Comparison of ENCODE assay signal across 27 cellular contexts in genomic region chrX:127519323-127519722, GRCh38.
"Had no signal": no experiment of that assay in that cellular context is flagged by ENCODE, and none has a peak within 500 bp of the region (broad histone marks: within the 10 kb centered on the region; RNA-seq: fewer than 3 reads in every experiment).

No MANE protein-coding gene starts in this region.

- H3K9me3 ChIP-seq: adrenal gland, body of pancreas, esophagus squamous epithelium, gastroesophageal sphincter had no signal

- ATAC-seq: activated CD4-positive, CD25-positive, alpha-beta regulatory T cell treated with anti-CD3 and anti-CD28 coated beads, Interleukin-2, amount 50 U/mL, for 24 hours; activated CD8-positive, alpha-beta T cell treated with anti-CD3 and anti-CD28 coated beads for 36 hours; activated naive CD8-positive, alpha-beta T cell treated with anti-CD3 and anti-CD28 coated beads, Interleukin-2, amount 50 U/mL, for 24 hours; activated T-cell treated with anti-CD3 and anti-CD28 coated beads, Interleukin-2, amount 50 U/mL, for 4 hours; activated T-helper 17 cell treated with anti-CD3 and anti-CD28 coated beads, Interleukin-2, amount 50 U/mL, for 72 hours; body of pancreas; gastroesophageal sphincter; heart right ventricle; T-helper 17 cell had no signal

- DNase-seq: activated B cell treated with CpG ODN at 0.5 μM for 24 hours; activated CD4-positive, alpha-beta T cell treated with anti-CD3 and anti-CD28 coated beads for 48 hours; activated CD4-positive, alpha-beta T cell treated with anti-CD3 and anti-CD28 coated beads, Interleukin-2, amount 50 U/mL, for 1 hour; activated CD4-positive, alpha-beta T cell treated with anti-CD3 and anti-CD28 coated beads, Interleukin-2, amount 50 U/mL, for 48 hours; activated CD8-positive, alpha-beta memory T cell treated with anti-CD3 and anti-CD28 coated beads for 24 hours; activated CD8-positive, alpha-beta T cell treated with anti-CD3 and anti-CD28 coated beads for 36 hours; activated effector memory CD4-positive, alpha-beta T cell treated with Interleukin-2 at 50 U/mL for 16 hours; activated naive CD4-positive, alpha-beta T cell treated with anti-CD3 and anti-CD28 coated beads for 36 hours; activated naive CD8-positive, alpha-beta T cell treated with anti-CD3 and anti-CD28 coated beads for 36 hours; activated naive CD8-positive, alpha-beta T cell treated with anti-CD3 and anti-CD28 coated beads, Interleukin-2, amount 50 U/mL, for 24 hours; activated T-cell treated with anti-CD3 and anti-CD28 coated beads, Interleukin-2, amount 50 U/mL, for 4 hours; adrenal gland; amygdala; aorta; body of pancreas; caudate nucleus; effector CD8-positive, alpha-beta T cell; esophagus squamous epithelium; foreskin melanocyte; heart right ventricle; T-helper 17 cell; T1000; WERI-Rb-1 had no signal

- H3K36me3 ChIP-seq: adrenal gland, esophagus squamous epithelium, gastroesophageal sphincter, heart right ventricle, WERI-Rb-1 had no signal

- H3K4me3 ChIP-seq: adrenal gland, body of pancreas, esophagus squamous epithelium, gastroesophageal sphincter, heart right ventricle had no signal

- H3K27me3 ChIP-seq: adrenal gland, body of pancreas, esophagus squamous epithelium, gastroesophageal sphincter, heart right ventricle had no signal

- H3K27ac ChIP-seq: adrenal gland, body of pancreas, epithelial cell of prostate, esophagus squamous epithelium, gastroesophageal sphincter, heart right ventricle, WERI-Rb-1 had no signal

- H3K4me1 ChIP-seq: adrenal gland, body of pancreas, esophagus squamous epithelium, gastroesophageal sphincter, heart right ventricle had no signal
